Comparison of ENCODE assay signal across 1 cellular context in the genomic region with DNA sequence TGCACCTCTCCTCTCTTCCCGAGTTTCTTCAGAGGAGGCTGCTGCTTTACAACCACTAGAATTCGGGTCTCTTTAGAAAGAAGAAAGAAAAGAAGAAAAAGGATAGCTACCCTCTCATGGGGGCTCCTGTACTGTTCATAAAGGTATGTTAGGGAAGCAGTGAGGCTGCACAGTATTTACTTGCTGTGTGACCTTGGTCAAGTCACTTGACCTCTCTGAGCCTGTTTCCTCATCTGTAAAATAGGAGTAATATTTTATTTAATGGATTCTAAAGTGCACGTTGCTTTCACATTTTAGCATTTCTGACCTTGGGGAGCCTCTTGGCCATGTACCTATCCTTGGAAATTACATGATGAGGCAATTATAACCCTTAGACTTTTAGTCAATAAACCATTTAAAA.
TF ChIP-seq lines count a peak whose summit lies in the region.

No MANE protein-coding gene starts in this region.

TF ChIP-seq in HEK293, 187 proteins besides CTCF, POLR2A, EP300 and RAD21 (continued from another document):
- TF ChIP-seq, protein P1, sequence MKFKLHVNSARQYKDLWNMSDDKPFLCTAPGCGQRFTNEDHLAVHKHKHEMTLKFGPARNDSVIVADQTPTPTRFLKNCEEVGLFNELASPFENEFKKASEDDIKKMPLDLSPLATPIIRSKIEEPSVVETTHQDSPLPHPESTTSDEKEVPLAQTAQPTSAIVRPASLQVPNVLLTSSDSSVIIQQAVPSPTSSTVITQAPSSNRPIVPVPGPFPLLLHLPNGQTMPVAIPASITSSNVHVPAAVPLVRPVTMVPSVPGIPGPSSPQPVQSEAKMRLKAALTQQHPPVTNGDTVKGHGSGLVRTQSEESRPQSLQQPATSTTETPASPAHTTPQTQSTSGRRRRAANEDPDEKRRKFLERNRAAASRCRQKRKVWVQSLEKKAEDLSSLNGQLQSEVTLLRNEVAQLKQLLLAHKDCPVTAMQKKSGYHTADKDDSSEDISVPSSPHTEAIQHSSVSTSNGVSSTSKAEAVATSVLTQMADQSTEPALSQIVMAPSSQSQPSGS (tag by site-specific recombination; IDR thresholded peaks at IDR 0.05; ENCODE audit: low read depth): no peak
- no peak for TF ChIP-seq ZNF24 (tag by site-specific recombination; IDR thresholded peaks at IDR 0.05)
- no peak for TF ChIP-seq ZNF610 (tag by site-specific recombination; IDR thresholded peaks at IDR 0.05; ENCODE audit: borderline replicate concordance)
